ENCODE assay signal across 8 cellular contexts in the genomic region with DNA sequence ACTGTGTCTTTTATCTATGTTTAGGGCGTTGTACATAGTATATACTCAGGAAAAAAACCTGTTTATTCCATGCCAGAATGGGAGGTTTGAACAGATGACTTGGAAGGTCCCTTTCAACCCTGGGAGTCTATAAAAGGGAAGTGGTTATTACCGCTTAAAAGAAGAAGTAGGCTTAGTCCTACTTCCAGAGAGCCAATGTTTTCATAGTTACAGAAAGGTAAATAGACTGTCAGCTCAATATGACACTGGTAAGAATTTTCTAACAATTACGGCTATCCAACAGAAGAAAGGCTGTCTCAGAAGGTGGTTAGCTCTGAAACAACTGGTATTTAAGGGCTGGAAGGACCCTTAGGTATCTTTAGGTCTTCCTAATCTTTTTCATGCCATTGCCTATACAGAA. TPM values are rescaled to one million over a fixed set of nuclear protein-coding genes. Genes with fewer than 3 reads are reported as not detected.
DNase-seq lines count a peak whose midpoint lies in the region; ATAC-seq and TF ChIP-seq lines count a peak whose summit lies in the region.

No MANE protein-coding gene starts in this region.

- CTCF ChIA-PET in activated CD8-positive, alpha-beta memory T cell treated with anti-CD3 and anti-CD28 coated beads, Interleukin-2, amount 10 ng/mL, durations not matched to agents 7 days and 5 days (lab: Charles Lee), result interaction anchor here (0.9 to 2.2 kb wide), 3 partner anchors 12 to 88 kb away, joined by 3 to 6 read pairs (median 4); no protein-coding TSS in a partner anchor

- peak overlapping the region; percentile 83 to 92 (median 88) for H3K27ac ChIP-seq in Peyer's patch

- H3K36me3 ChIP-seq in Peyer's patch, result peaks cover 0 to 14% (median 0%) of the 10 kb centered on the region in 3 donors

- no peak for DNase-seq in activated CD8-positive, alpha-beta memory T cell treated with anti-CD3 and anti-CD28 coated beads, Interleukin-2, amount 10 ng/mL, durations not matched to agents 7 days and 5 days
- no peak for DNase-seq in activated CD8-positive, alpha-beta memory T cell treated with anti-CD3 and anti-CD28 coated beads for 24 hours
- DNase-seq in Peyer's patch, result no peak
- no peak for DNase-seq in epithelial cell of esophagus (ENCODE audit: low read depth)
- peak; percentile 67 for DNase-seq in pons (ENCODE audit: low spot score)
- no peak for DNase-seq in glomerular visceral epithelial cell (ENCODE audit: extremely low spot score)
- DNase-seq in GM19240 (ENCODE audit: insufficient read length, low spot score), result no peak

- H3K36me3 Mint-ChIP-seq in activated CD8-positive, alpha-beta memory T cell treated with anti-CD3 and anti-CD28 coated beads, Interleukin-2, amount 10 ng/mL, durations not matched to agents 7 days and 5 days, result peaks cover 12% of the 10 kb centered on the region

- peaks cover 0 to 22% (median 2%) of the 10 kb centered on the region in 4 donors for H3K4me1 ChIP-seq in Peyer's patch

- H3K4me3 ChIP-seq in Peyer's patch (peak overlapping the region; percentile 66 to 94 (median 70)), epithelial cell of esophagus (ENCODE audit: low read length) (peak overlapping the region; percentile 99)

- H3K27me3 ChIP-seq in Peyer's patch, result no peaks in the 10 kb centered on the region

- TF ChIP-seq POLR2A in Peyer's patch (IDR thresholded peaks at IDR 0.05), result no peak

- peak overlapping the region; percentile 85 for H3K4me3 Mint-ChIP-seq in activated CD8-positive, alpha-beta memory T cell treated with anti-CD3 and anti-CD28 coated beads, Interleukin-2, amount 10 ng/mL, durations not matched to agents 7 days and 5 days

- H3K9me3 Mint-ChIP-seq in activated CD8-positive, alpha-beta memory T cell treated with anti-CD3 and anti-CD28 coated beads, Interleukin-2, amount 10 ng/mL, durations not matched to agents 7 days and 5 days (ENCODE audit: low read depth), result no peaks in the 10 kb centered on the region

- H3K27me3 Mint-ChIP-seq in activated CD8-positive, alpha-beta memory T cell treated with anti-CD3 and anti-CD28 coated beads, Interleukin-2, amount 10 ng/mL, durations not matched to agents 7 days and 5 days, result no peaks in the 10 kb centered on the region

- no peaks in the 10 kb centered on the region for H3K9me3 ChIP-seq in Peyer's patch

- peaks cover 21% of the 10 kb centered on the region for H3K4me1 Mint-ChIP-seq in activated CD8-positive, alpha-beta memory T cell treated with anti-CD3 and anti-CD28 coated beads, Interleukin-2, amount 10 ng/mL, durations not matched to agents 7 days and 5 days

- no peak for ATAC-seq in activated CD8-positive, alpha-beta memory T cell treated with anti-CD3 and anti-CD28 coated beads, Interleukin-2, amount 10 ng/mL, durations not matched to agents 7 days and 5 days
- peak; percentile 71 for ATAC-seq in HG02981 (IDR thresholded peaks at IDR 0.05; ENCODE audit: unreplicated experiment)

- TF ChIP-seq CTCF in Peyer's patch (IDR thresholded peaks at IDR 0.05), result no peak
- no peak for TF ChIP-seq CTCF in epithelial cell of esophagus (IDR thresholded peaks at IDR 0.05; ENCODE audit: insufficient read depth, low read depth, low read length, missing control alignments)

- H3K27ac Mint-ChIP-seq in activated CD8-positive, alpha-beta memory T cell treated with anti-CD3 and anti-CD28 coated beads, Interleukin-2, amount 10 ng/mL, durations not matched to agents 7 days and 5 days, result peak overlapping the region; percentile 86

RNA-seq across cellular contexts. Expression of gene TFAM, which starts 1.1 kb away (rescaled TPM):
- total RNA-seq in activated CD8-positive, alpha-beta memory T cell treated with anti-CD3 and anti-CD28 coated beads, Interleukin-2, amount 10 ng/mL, durations not matched to agents 7 days and 5 days, result 10 to 100 TPM; 52.8 to 80.8 TPM
- 10 to 100 TPM; 12.8 to 17.0 (median 15.2) TPM for total RNA-seq in Peyer's patch

RNA-seq across cellular contexts. Expression of gene UBE2D1, which starts 49.3 kb away (rescaled TPM):
- total RNA-seq in activated CD8-positive, alpha-beta memory T cell treated with anti-CD3 and anti-CD28 coated beads, Interleukin-2, amount 10 ng/mL, durations not matched to agents 7 days and 5 days, result 10 to 100 TPM; 12.2 to 14.6 TPM
- total RNA-seq in Peyer's patch, result 10 to 100 TPM in 1 of 4 donors, 1 to 10 TPM in 3; 3.5 to 11.9 (median 9.6) TPM
